ENCODE assay signal across 33 cellular contexts in genomic region chr2:42449163-42450087, GRCh38. TPM values are rescaled to one million over a fixed set of nuclear protein-coding genes. Genes with fewer than 3 reads are reported as not detected.
"Had no signal": no experiment of that assay in that cellular context is flagged by ENCODE, and none has a peak within 500 bp of the region (broad histone marks: within the 10 kb centered on the region; RNA-seq: fewer than 3 reads in every experiment).

No MANE protein-coding gene starts in this region.

- H3K4me1 Mint-ChIP-seq: endodermal cell; mesothelial cell of epicardium; naive B cell; neural crest cell; stimulated activated naive CD8-positive, alpha-beta T cell treated with anti-CD3 and anti-CD28 coated beads, Interleukin-15, amount 100 ng/mL, for 72 hours had no signal

- H3K4me3 ChIP-seq: dorsolateral prefrontal cortex, gastroesophageal sphincter, heart left ventricle, hepatocyte, left lung, mucosa of descending colon, smooth muscle cell, suprapubic skin, transverse colon had no signal

- H3K79me2 ChIP-seq: hepatocyte, parathyroid adenoma had no signal

- H3K27me3 ChIP-seq: dorsolateral prefrontal cortex, foreskin keratinocyte, gastroesophageal sphincter, hepatocyte, left lung, suprapubic skin, transverse colon had no signal

- H2AFZ ChIP-seq: hepatocyte, parathyroid adenoma had no signal

- H3K27ac ChIP-seq: dorsolateral prefrontal cortex, epithelial cell of prostate, foreskin keratinocyte, gastroesophageal sphincter, heart left ventricle, hepatocyte, left lung, parathyroid adenoma, suprapubic skin, transverse colon had no signal

- H3K4me1 ChIP-seq: foreskin keratinocyte, gastroesophageal sphincter, left lung, parathyroid adenoma, suprapubic skin had no signal

- ATAC-seq: esophagus mucosa; foreskin keratinocyte; gastroesophageal sphincter; left cardiac atrium; left lung; mucosa of descending colon; natural killer cell treated with Interleukin-12 subunit alpha and Interleukin-12 subunit beta and Interleukin-15 and Interleukin-18, amount 100 ng/mL, for 72 hours; sciatic nerve; stimulated activated naive CD8-positive, alpha-beta T cell treated with anti-CD3 and anti-CD28 coated beads, Interleukin-15, amount 100 ng/mL, for 72 hours had no signal

- H3K9me3 ChIP-seq: gastroesophageal sphincter, heart left ventricle, left lung, mucosa of descending colon, suprapubic skin, transverse colon had no signal

- H3K9me3 Mint-ChIP-seq: endodermal cell; natural killer cell treated with Interleukin-12 subunit alpha and Interleukin-12 subunit beta and Interleukin-15 and Interleukin-18, amount 100 ng/mL, for 72 hours; neural crest cell; stimulated activated naive CD8-positive, alpha-beta T cell treated with anti-CD3 and anti-CD28 coated beads, Interleukin-15, amount 100 ng/mL, for 72 hours had no signal

- H3K36me3 Mint-ChIP-seq: mesothelial cell of epicardium; naive B cell; natural killer cell treated with Interleukin-12 subunit alpha and Interleukin-12 subunit beta and Interleukin-15 and Interleukin-18, amount 100 ng/mL, for 72 hours had no signal

- H3K4me3 Mint-ChIP-seq: endodermal cell; mesothelial cell of epicardium; naive B cell; natural killer cell treated with Interleukin-12 subunit alpha and Interleukin-12 subunit beta and Interleukin-15 and Interleukin-18, amount 100 ng/mL, for 72 hours; neural crest cell; stimulated activated naive CD8-positive, alpha-beta T cell treated with anti-CD3 and anti-CD28 coated beads, Interleukin-15, amount 100 ng/mL, for 72 hours had no signal

- H3K4me2 ChIP-seq: hepatocyte, smooth muscle cell had no signal

- H3K9ac ChIP-seq: parathyroid adenoma had no signal

- FAIRE-seq: colon, kidney had no signal

- DNase-seq: effector CD4-positive, alpha-beta T cell; endodermal cell; heart left ventricle; kidney; left cardiac atrium; left lung; mesenchymal stem cell; mucosa of descending colon; naive B cell; stimulated activated CD4-positive, alpha-beta T cell treated with anti-CD3 and anti-CD28 coated beads, Interleukin-12 subunit alpha, Interleukin-12 subunit beta, amount 100 ng/mL, for 4 hours; stimulated activated CD4-positive, alpha-beta T cell treated with anti-CD3 and anti-CD28 coated beads, Interleukin-1b, Interleukin-23, amount 100 ng/mL, for 48 hours; stimulated activated CD4-positive, alpha-beta T cell treated with anti-CD3 and anti-CD28 coated beads, Interleukin-4, amount 100 ng/mL, for 1 hour; stimulated activated CD8-positive, alpha-beta memory T cell treated with anti-CD3 and anti-CD28 coated beads, Interleukin-4, amount 100 ng/mL, for 48 hours; stimulated activated naive CD4-positive, alpha-beta T cell; stimulated activated naive CD8-positive, alpha-beta T cell treated with anti-CD3 and anti-CD28 coated beads, Interleukin-15, amount 100 ng/mL, for 72 hours; transverse colon had no signal

- H3K36me3 ChIP-seq: gastroesophageal sphincter, heart left ventricle, left lung, suprapubic skin, transverse colon had no signal

- H3K27ac Mint-ChIP-seq: endodermal cell; mesothelial cell of epicardium; naive B cell; natural killer cell treated with Interleukin-12 subunit alpha and Interleukin-12 subunit beta and Interleukin-15 and Interleukin-18, amount 100 ng/mL, for 72 hours; progenitor cell of endocrine pancreas; stimulated activated naive CD8-positive, alpha-beta T cell treated with anti-CD3 and anti-CD28 coated beads, Interleukin-15, amount 100 ng/mL, for 72 hours had no signal

- H3K27me3 Mint-ChIP-seq: progenitor cell of endocrine pancreas; stimulated activated naive CD8-positive, alpha-beta T cell treated with anti-CD3 and anti-CD28 coated beads, Interleukin-15, amount 100 ng/mL, for 72 hours had no signal

RNA-seq across cellular contexts. Expression of gene KCNG3, which starts 44.4 kb away (rescaled TPM):
- total RNA-seq: fibroblast of lung; foreskin keratinocyte; heart left ventricle; left cardiac atrium; lung microvascular endothelial cell; natural killer cell treated with Interleukin-12 subunit alpha and Interleukin-12 subunit beta and Interleukin-15 and Interleukin-18, amount 100 ng/mL, for 72 hours; neural crest cell; smooth muscle cell had no signal
- polyA plus RNA-seq: foreskin keratinocyte, heart left ventricle, hepatocyte, smooth muscle cell had no signal
